ENCODE assay signal across 7 cellular contexts in the genomic region with DNA sequence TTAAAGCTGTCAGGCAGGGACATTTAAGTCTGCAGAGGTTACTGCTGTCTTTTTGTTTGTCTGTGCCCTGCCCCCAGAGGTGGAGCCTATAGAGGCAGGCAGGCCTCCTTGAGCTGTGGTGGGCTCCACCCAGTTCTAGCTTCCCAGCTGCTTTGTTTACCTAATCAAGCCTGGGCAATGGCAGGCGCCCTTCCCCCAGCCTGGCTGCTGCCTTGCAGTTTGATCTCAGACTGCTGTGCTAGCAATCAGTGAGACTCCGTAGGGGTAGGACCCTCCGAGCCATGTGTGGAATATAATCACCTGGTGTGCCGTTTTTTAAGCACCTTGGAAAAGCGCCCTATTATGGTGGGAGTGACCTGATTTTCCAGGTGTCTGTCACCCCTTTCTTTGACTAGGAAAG.
DNase-seq lines count a peak whose midpoint lies in the region; ATAC-seq and TF ChIP-seq lines count a peak whose summit lies in the region.
"Not testable (repeated sequence)": the region's sequence is repeated elsewhere in the genome, so short reads cannot be mapped to it uniquely, and the experiment has no call there.

No MANE protein-coding gene starts in this region.

- 60% methylated on average over 5 of the region's 5 CpGs for WGBS in hepatocyte (ENCODE audit: low lambda C conversion rate, missing lambda C conversion rate)

- not testable (repeated sequence) for H3K79me2 ChIP-seq in hepatocyte

- H2AFZ ChIP-seq in hepatocyte, result not testable (repeated sequence)

- not testable (repeated sequence) for H3K4me2 ChIP-seq in hepatocyte

- H3K4me1 Mint-ChIP-seq in WTC11, nephron progenitor cell: not testable (repeated sequence)

- not testable (repeated sequence) for H3K27ac ChIP-seq in HUES6 (ENCODE audit: low read depth, low read length); hepatocyte

- H3K27ac Mint-ChIP-seq in WTC11, nephron progenitor cell: not testable (repeated sequence)

- not testable (repeated sequence) for H3K27me3 Mint-ChIP-seq in WTC11 (ENCODE audit: low read depth); nephron progenitor cell (ENCODE audit: low read depth, poor library complexity)

- POLR2A ChIA-PET in WTC11 (lab: Charles Lee), result not testable (repeated sequence)

- TF ChIP-seq CTCF in WTC11 (IDR thresholded peaks at IDR 0.05); hepatocyte (IDR thresholded peaks at IDR 0.05; ENCODE audit: poor library complexity); nephron progenitor cell (IDR thresholded peaks at IDR 0.05): not testable (repeated sequence)

- peak overlapping the region; percentile 11 for H3K4me3 ChIP-seq in HUES6 (ENCODE audit: low read depth, low read length)
- not testable (repeated sequence) for H3K4me3 ChIP-seq in hepatocyte

- H3K9me3 Mint-ChIP-seq in WTC11 (peaks cover 24% of the 10 kb centered on the region), nephron progenitor cell (peaks cover 31% of the 10 kb centered on the region)

- not testable (repeated sequence) for H3K9me2 ChIP-seq in hepatocyte (replicated peaks; ENCODE audit: insufficient read depth)

- peaks cover 13% of the 10 kb centered on the region for H3K36me3 Mint-ChIP-seq in WTC11
- not testable (repeated sequence) for H3K36me3 Mint-ChIP-seq in nephron progenitor cell (ENCODE audit: low read depth)

- H4K20me1 ChIP-seq in hepatocyte (ENCODE audit: insufficient read depth, poor library complexity, severe bottlenecking), result not testable (repeated sequence)

- H3K4me1 ChIP-seq in HUES6 (ENCODE audit: control insufficient read depth, insufficient read depth, low read length); hepatocyte (ENCODE audit: insufficient read depth): not testable (repeated sequence)

- not testable (repeated sequence) for H3K9ac ChIP-seq in HUES6 (ENCODE audit: low read length)

- H3K9me3 ChIP-seq in HUES6 (ENCODE audit: control insufficient read depth, insufficient read depth, low read depth, low read length); hepatocyte (ENCODE audit: low read depth): not testable (repeated sequence)

- H3K27me3 ChIP-seq in HUES6 (ENCODE audit: control insufficient read depth, insufficient read depth, low read length); hepatocyte: not testable (repeated sequence)

- not testable (repeated sequence) for H3K4me3 Mint-ChIP-seq in WTC11, nephron progenitor cell

- CTCF ChIA-PET in WTC11 (lab: Charles Lee), result not testable (repeated sequence)

- DNase-seq in COLO668 (lab: John Stamatoyannopoulos, UW; ENCODE audit: unreplicated experiment) (peak; percentile 2), ELF-1 (ENCODE audit: low read depth, low spot score) (peak; percentile 45), NCI-H69 (lab: John Stamatoyannopoulos, UW) (peak; percentile 28), WTC11 (ENCODE audit: low spot score) (peak; percentile 14), hepatocyte (ENCODE audit: low spot score) (peak; percentile 6), nephron progenitor cell (peak; percentile 10)

- not testable (repeated sequence) for ATAC-seq in WTC11

- H3K36me3 ChIP-seq in HUES6 (ENCODE audit: control insufficient read depth, insufficient read depth, low read length); hepatocyte (replicated peaks; ENCODE audit: insufficient read depth, low read depth): not testable (repeated sequence)
